8 cellular contexts compared by ENCODE assay signal in the genomic region with DNA sequence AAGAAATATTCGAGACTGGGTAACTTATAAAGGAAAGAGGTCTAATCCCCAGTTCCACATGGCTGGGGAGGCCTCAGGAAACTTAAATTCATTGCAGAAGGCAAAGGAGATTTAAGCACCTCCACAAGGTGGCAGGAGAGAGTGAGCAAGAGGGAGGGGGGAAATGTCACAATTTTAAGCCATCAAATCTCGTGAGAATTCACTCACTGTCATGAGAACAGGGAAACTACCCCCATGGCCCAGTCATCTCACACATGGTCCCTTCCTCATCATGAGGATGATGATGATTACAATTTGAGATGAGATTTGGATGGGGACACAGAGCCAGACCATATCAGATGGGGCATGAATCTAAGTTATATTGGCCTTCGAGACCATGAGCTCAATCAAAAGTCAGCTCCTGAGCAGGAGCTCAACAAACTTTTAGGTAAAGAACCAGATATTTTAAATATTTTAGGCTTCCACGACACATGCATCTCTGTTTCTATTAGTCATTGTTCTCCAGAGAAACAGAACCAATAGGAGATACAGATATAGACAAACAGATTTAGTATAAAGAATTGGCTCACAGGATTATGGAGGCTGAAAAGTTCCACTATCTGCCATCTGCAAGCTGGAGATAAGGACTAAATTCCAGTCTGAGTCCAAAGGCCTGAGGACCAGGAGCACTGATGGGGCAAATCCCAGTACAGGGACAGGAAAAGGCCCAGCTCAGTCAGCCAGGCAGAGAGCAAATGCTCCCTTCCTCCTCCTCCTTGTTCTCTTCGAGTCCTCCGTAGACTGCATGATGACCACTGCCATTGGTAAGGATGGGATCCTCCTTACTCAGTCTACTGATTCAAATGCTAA. TPM values are rescaled to one million over a fixed set of nuclear protein-coding genes. Genes with fewer than 3 reads are reported as not detected.
DNase-seq lines count a peak whose midpoint lies in the region; ATAC-seq, FAIRE-seq and TF ChIP-seq lines count a peak whose summit lies in the region.

No MANE protein-coding gene starts in this region.

- POLR2A ChIA-PET in RWPE1 (lab: Yijun Ruan, JAX; ENCODE audit: low non-redundant PET) = no interaction called here
- POLR2A ChIA-PET in GM12878 (lab: Charles Lee) = interaction anchor here (0.6 to 1.6 kb wide), 3 partner anchors 23 to 80 kb away, joined by 5 to 11 read pairs (median 7); no protein-coding TSS in a partner anchor

- peak; percentile 9 for DNase-seq in AG08395 (ENCODE audit: low spot score)
- DNase-seq in GM23338 (ENCODE audit: low spot score) = peak; percentile 80
- peak; percentile 16 for DNase-seq in RWPE1 (ENCODE audit: low spot score)
- no peak for DNase-seq in GM12878 (ENCODE audit: low read depth, low spot score)
- peak; percentile 31 for DNase-seq in naive B cell
- DNase-seq in globus pallidus (ENCODE audit: low spot score) = no peak
- DNase-seq in UCSD-AML1 (lab: John Stamatoyannopoulos, UW; ENCODE audit: unreplicated experiment) = no peak

- 70% methylated on average over 6 of the region's 6 CpGs for WGBS in GM12878 (ENCODE audit: insufficient coverage, insufficient replicate concordance, low lambda C conversion rate, missing lambda C conversion rate)

- H3K4me1 ChIP-seq in GM23338 (ENCODE audit: insufficient read depth) (no peaks in the 10 kb centered on the region; the same call in 1 of the 2 replicates), GM12878 (ENCODE audit: control insufficient read depth, insufficient read depth, low read length) (peaks cover 14% of the 10 kb centered on the region)

- peaks cover 16% of the 10 kb centered on the region for H3K4me1 Mint-ChIP-seq in GM23338
- peaks cover 11 to 38% (median 31%) of the 10 kb centered on the region in 3 donors for H3K4me1 Mint-ChIP-seq in naive B cell

- H3K36me3 ChIP-seq in GM23338 (ENCODE audit: insufficient read depth) = no peaks in the 10 kb centered on the region
- peaks cover 3 to 14% of the 10 kb centered on the region in 2 experiments for H3K36me3 ChIP-seq in GM12878 (ENCODE audit: control insufficient read depth in 2 of 2, insufficient read depth in 2 of 2, low read length in 1 of 2)

- TF ChIP-seq CTCF in GM23338 (conservative IDR thresholded peaks at IDR 0.05; ENCODE audit: low read depth in 2 of 2) = peak; percentile 72 to 79
- TF ChIP-seq CTCF in RWPE1 (conservative IDR thresholded peaks at IDR 0.05; ENCODE audit: low read depth) = peak; percentile 19; the same call in 1 of the 2 replicates
- TF ChIP-seq CTCF in GM12878 (IDR thresholded peaks at IDR 0.05 in 2 of 3, conservative IDR thresholded peaks at IDR 0.05 in 1 of 3; ENCODE audit: control insufficient read depth in 2 of 3, extremely low read depth in 1 of 3, insufficient read depth in 1 of 3, low read depth in 3 of 3, low read length in 3 of 3) = peak; percentile 47 to 61 (median 49)

- no peak overlapping the region for H3K4me3 ChIP-seq in GM23338
- no peak overlapping the region for H3K4me3 ChIP-seq in GM12878

- no peak for TF ChIP-seq POLR2A in GM12878 (IDR thresholded peaks at IDR 0.05; ENCODE audit: low read depth, low read length)

- no peaks in the 10 kb centered on the region for H3K36me3 Mint-ChIP-seq in GM23338 (ENCODE audit: low read depth)
- peaks cover 0 to 4% of the 10 kb centered on the region in 2 donors for H3K36me3 Mint-ChIP-seq in naive B cell

- H3K4me2 ChIP-seq in GM23338 (no peak overlapping the region), GM12878 (ENCODE audit: control insufficient read depth, insufficient read depth) (no peak overlapping the region)

- ATAC-seq in GM23338 (peak; percentile 22; the same call in 1 of the 3 replicates), GM12878 (peak; percentile 70), naive B cell (ENCODE audit: low read depth in 2 of 2) (peak in 1 of 2 donors; percentile 20), HG02623 (IDR thresholded peaks at IDR 0.05; ENCODE audit: unreplicated experiment) (no peak)

- H4K20me1 ChIP-seq in GM23338 (replicated peaks; ENCODE audit: insufficient read depth) (0 out of 2 replicates have a peak, but pooled peaks cover 2% of the 10 kb centered on the region), GM12878 (ENCODE audit: control insufficient read depth, insufficient read depth) (no peaks in the 10 kb centered on the region; the same call in 1 of the 2 replicates)

- intact Hi-C loops in GM12878 (cut with micrococcal nuclease; ENCODE audit: unreplicated experiment) = no loop called here

- H3K9me2 ChIP-seq in GM23338 (ENCODE audit: insufficient read depth) = no peaks in the 10 kb centered on the region

- RAD21 ChIA-PET in GM12878 (lab: Charles Lee; ENCODE audit: unreplicated experiment) = interaction anchor here (0.9 to 4.6 kb wide), 7 partner anchors 18 to 236 kb away, joined by 3 to 30 read pairs (median 11); partner anchors contain the start of genes DGLUCY and RPS6KA5

- in situ Hi-C loops in GM12878 (cut with MboI) = no loop called here

- no peak overlapping the region for H3K9ac ChIP-seq in GM12878 (ENCODE audit: control insufficient read depth, insufficient read depth, low read length)

- H3F3A ChIP-seq in GM23338 (replicated peaks; ENCODE audit: low read depth) = no peaks in the 10 kb centered on the region

- TF ChIP-seq EP300 in GM12878 (IDR thresholded peaks at IDR 0.05; ENCODE audit: borderline replicate concordance in 1 of 2, control insufficient read depth in 1 of 2, low read depth in 2 of 2, low read length in 2 of 2) = no peak

- no TSS peak for BruUV-seq in GM12878 (replicated peaks; lab: Mats Ljungman, UMichigan)

- peak overlapping the region; percentile 72; the same call in 1 of the 2 replicates for H3K27ac Mint-ChIP-seq in GM23338
- peak overlapping the region in 3 of 6 donors; percentile 11 to 86 (median 54) for H3K27ac Mint-ChIP-seq in naive B cell

- no peak for FAIRE-seq in GM12878 (lab: Jason Lieb, UNC)

- no peaks in the 10 kb centered on the region for H3K9me3 Mint-ChIP-seq in GM23338
- H3K9me3 Mint-ChIP-seq in naive B cell = no peaks in the 10 kb centered on the region

- H3K27ac ChIP-seq in GM23338 (ENCODE audit: low read depth) (no peak overlapping the region), RWPE1 (peak overlapping the region; percentile 7; the same call in 1 of the 2 replicates), GM12878 (ENCODE audit: control insufficient read depth, insufficient read depth) (no peak overlapping the region)

- CTCF ChIA-PET in RWPE1 (lab: Yijun Ruan, JAX) = interaction anchor here (0.6 to 1.3 kb wide), 5 partner anchors 16 to 1037 kb away, joined by 4 to 9 read pairs (median 5); no protein-coding TSS in a partner anchor
- CTCF ChIA-PET in GM12878 (lab: Yijun Ruan, JAX) = interaction anchor here (0.6 to 4.6 kb wide), 21 partner anchors 9 to 239 kb away, joined by 3 to 44 read pairs (median 5); partner anchors contain the start of gene DGLUCY

- peaks cover 6% of the 10 kb centered on the region for H3K27me3 Mint-ChIP-seq in GM23338 (ENCODE audit: insufficient read depth, low read depth, poor library complexity)
- no peaks in the 10 kb centered on the region for H3K27me3 Mint-ChIP-seq in naive B cell

- H3K4me3 Mint-ChIP-seq in GM23338 = no peak overlapping the region
- H3K4me3 Mint-ChIP-seq in naive B cell = peak overlapping the region in 2 of 8 donors; percentile 33 to 58

- H3K79me2 ChIP-seq in GM23338 (replicated peaks; ENCODE audit: insufficient read depth) (no peaks in the 10 kb centered on the region), GM12878 (ENCODE audit: control insufficient read depth, insufficient read depth, low read length) (peaks cover 2% of the 10 kb centered on the region; the same call in 1 of the 2 replicates)

- H3K9me3 ChIP-seq in GM12878 (replicated peaks; ENCODE audit: control insufficient read depth, insufficient read depth, low read length) = no peaks in the 10 kb centered on the region

- H3K27me3 ChIP-seq in GM23338 (ENCODE audit: insufficient read depth) (no peaks in the 10 kb centered on the region), GM12878 (replicated peaks in 1 of 2; ENCODE audit: control insufficient read depth in 2 of 2, insufficient read depth in 2 of 2, low read length in 1 of 2) (no peaks in the 10 kb centered on the region)

- SMC1A ChIA-PET in GM12878 (lab: Charles Lee; ENCODE audit: uncharacterized antibody, unreplicated experiment) = interaction anchor here (0.7 to 5.9 kb wide), 19 partner anchors 15 to 237 kb away, joined by 3 to 38 read pairs (median 4); partner anchors contain the start of genes DGLUCY and RPS6KA5

- H2AFZ ChIP-seq in GM23338 = no peak overlapping the region
- H2AFZ ChIP-seq in GM12878 (ENCODE audit: control insufficient read depth, low read depth, low read length) = no peak overlapping the region

- TF ChIP-seq RAD21 in GM12878 (IDR thresholded peaks at IDR 0.05; ENCODE audit: insufficient read depth, low read depth, low read length) = peak; percentile 53

TF ChIP-seq in GM23338, 12 proteins besides CTCF, POLR2A, EP300 and RAD21 (continues in another document):
- no peak for TF ChIP-seq EZH2 (IDR thresholded peaks at IDR 0.05; ENCODE audit: low read depth, unreplicated experiment)

TF ChIP-seq in GM12878, 131 proteins besides CTCF, POLR2A, EP300 and RAD21 (continues in another document):
- TF ChIP-seq SPI1 (IDR thresholded peaks at IDR 0.05; ENCODE audit: borderline replicate concordance, insufficient read depth, low read depth, low read length) (peak; percentile 9; the same call in 1 of the 2 replicates), SMC3 (IDR thresholded peaks at IDR 0.05; ENCODE audit: borderline replicate concordance, low read length) (peak; percentile 41; the same call in 1 of the 2 replicates), HCFC1 (IDR thresholded peaks at IDR 0.05; ENCODE audit: low read length) (no peak), CHD1 (IDR thresholded peaks at IDR 0.05; ENCODE audit: low read depth, low read length) (no peak)

RNA-seq across cellular contexts. Expression of gene DGLUCY, which starts 24.9 kb away (rescaled TPM):
- 26.2 and 31.6 TPM in 2 replicates for total RNA-seq in GM23338 (2014; rRNA removed; shearing (Covaris generic))
- polyA plus RNA-seq in GM23338 (2016; fragmentation: Nextera tagmentation; extraction: Ambion mirVana) (14.0 and 14.6 TPM in 2 replicates), GM12878 (2011; rRNA removed) (42.9 and 53.5 TPM in 2 replicates), GM12878 (2014; fragmentation: Illumina TruSeq; extraction: Trizol) (69.9 and 70.3 TPM in 2 replicates), GM12878 (2014; fragmentation: Nextera tagmentation; extraction: Ambion mirVana) (10 to 100 TPM; 15.0 to 23.2 TPM), GM12878 (2014; rRNA removed) (57.4 and 64.6 TPM in 2 replicates), GM12878 (2016; fragmentation: Nextera tagmentation; extraction: Ambion mirVana) (10 to 100 TPM; 47.3 to 47.4 TPM), naive B cell (ENCODE audit: low read depth in 6 of 6) (10 to 100 TPM; 29.3 to 54.3 (median 37.7) TPM)
- 462 and 476 TPM in 2 replicates for total RNA-seq in GM12878 (2013; cell fraction: nucleolus; rRNA removed)
- total RNA-seq in GM12878 (2014; rRNA removed) (64.0 and 69.7 TPM in 2 replicates), GM12878 (2014; rRNA removed; fragmentation: Illumina TruSeq; extraction: Trizol) (52.8 and 57.8 TPM in 2 replicates), GM12878 (2021) (50.5 and 56.8 TPM in 2 replicates)
- polyA plus RNA-seq in GM12878 (2011; ENCODE audit: low read depth) = 37.4 TPM
- 52.2 and 69.1 TPM in 2 replicates for polyA plus RNA-seq in GM12878 (2011; cell fraction: cytosol; rRNA removed)
- 290 and 321 TPM in 2 replicates for polyA plus RNA-seq in GM12878 (2011; cell fraction: nucleus; rRNA removed)
- 39.8 and 51.8 TPM in 2 replicates for polyA plus RNA-seq in GM12878 (2012)
- polyA minus RNA-seq in GM12878 (2011; rRNA and poly(A)+ RNA removed) = 76.4 and 134 TPM in 2 replicates
- polyA minus RNA-seq in GM12878 (2011; cell fraction: cytosol; rRNA and poly(A)+ RNA removed) = 18.7 and 23.9 TPM in 2 replicates
- polyA minus RNA-seq in GM12878 (2011; cell fraction: nucleus; rRNA and poly(A)+ RNA removed) = 101 and 133 TPM in 2 replicates

Comparison
In these comparisons a context has a peak if more than half of its experiments do, and no peak if none do; other contexts are left out.
1. DNase-seq: peak in AG08395 (single experiment), GM23338 (single experiment), RWPE1 (single experiment) and naive B cell (single experiment); none in GM12878 (single experiment), globus pallidus (single experiment) and UCSD-AML1 (single experiment).
2. CTCF ChIP-seq: peak in every context shown above with its lines; median percentile 76 in GM23338; 49 in GM12878; 19 in RWPE1.